ENCODE assay signal across 16 cellular contexts in the genomic region with DNA sequence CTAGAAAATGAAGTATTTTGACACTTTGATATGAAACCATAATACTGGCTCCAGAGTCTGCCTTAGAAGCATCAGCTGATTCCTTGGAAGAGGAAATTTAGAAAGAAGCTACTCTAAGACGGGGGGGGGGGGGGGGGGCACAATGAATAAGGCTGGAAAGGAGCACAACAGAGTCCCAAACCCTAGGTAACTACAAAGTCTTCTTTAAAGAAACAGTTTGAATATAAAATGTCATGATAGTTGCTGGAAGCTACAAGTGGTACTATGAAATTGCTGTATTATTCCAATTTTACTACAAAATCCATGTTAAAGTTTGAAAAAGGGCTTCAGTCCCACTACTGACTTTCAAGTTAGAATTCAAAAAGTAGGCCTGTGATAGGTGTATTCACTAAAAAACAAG. TPM values are rescaled to one million over a fixed set of nuclear protein-coding genes. Genes with fewer than 3 reads are reported as not detected.
DNase-seq lines count a peak whose midpoint lies in the region; ATAC-seq and TF ChIP-seq lines count a peak whose summit lies in the region.
"Had no signal": no experiment of that assay in that cellular context is flagged by ENCODE, and none has a peak within 500 bp of the region (broad histone marks: within the 10 kb centered on the region; RNA-seq: fewer than 3 reads in every experiment).

No MANE protein-coding gene starts in this region.

- H3K36me3 Mint-ChIP-seq in MCF 10A (ENCODE audit: insufficient read depth, unreplicated experiment) (no peaks in the 10 kb centered on the region), brain (peaks cover 5% of the 10 kb centered on the region)

- no peaks in the 10 kb centered on the region for H4K20me1 ChIP-seq in mammary epithelial cell (ENCODE audit: insufficient read depth, low read length)

- H3K27ac Mint-ChIP-seq in MCF 10A (ENCODE audit: low read depth, unreplicated experiment) (no peak overlapping the region), brain (peak overlapping the region in 3 of 5 experiments; percentile 88 to 95 (median 91))

- peaks cover 97% of the 10 kb centered on the region for H3K79me2 ChIP-seq in mammary epithelial cell (ENCODE audit: insufficient read depth, low read length)

- H2AFZ ChIP-seq in mammary epithelial cell (ENCODE audit: low read depth, low read length) (no peak overlapping the region), mesenchymal stem cell (ENCODE audit: low read depth, low read length) (no peak overlapping the region)

- H3K4me1 Mint-ChIP-seq in MCF 10A (ENCODE audit: insufficient read depth, unreplicated experiment), result peaks cover 21% of the 10 kb centered on the region
- H3K4me1 Mint-ChIP-seq in brain, result peaks cover 73% of the 10 kb centered on the region

- H3K23ac ChIP-seq in mesenchymal stem cell (ENCODE audit: low read length in 2 of 2), result no peak overlapping the region

- H3K27me3 Mint-ChIP-seq in MCF 10A (ENCODE audit: insufficient read depth, unreplicated experiment), result no peaks in the 10 kb centered on the region
- H3K27me3 Mint-ChIP-seq in brain, result no peaks in the 10 kb centered on the region

- no peaks in the 10 kb centered on the region for H3K9me3 ChIP-seq in mammary epithelial cell (replicated peaks; ENCODE audit: insufficient read depth, low read length)
- H3K9me3 ChIP-seq in mesenchymal stem cell (ENCODE audit: control insufficient read depth, low read length), result no peaks in the 10 kb centered on the region
- no peaks in the 10 kb centered on the region for H3K9me3 ChIP-seq in subcutaneous abdominal adipose tissue (ENCODE audit: control insufficient read depth in 5 of 5, low read length in 5 of 5)

- POLR2A ChIA-PET in MCF 10A (lab: Yijun Ruan, JAX), result interaction anchor here (1.2 kb wide), 1 partner anchor 15 kb away, joined by 3 read pairs; no protein-coding TSS in a partner anchor

- WGBS in mammary epithelial cell (ENCODE audit: low coverage, missing lambda C conversion rate), result no CpG with 5 or more reads among the region's 1 CpG
- no CpG with 5 or more reads among the region's 1 CpG for WGBS in mesenchymal stem cell

- no peak overlapping the region for H3K4ac ChIP-seq in mesenchymal stem cell (ENCODE audit: low read depth in 1 of 2, low read length in 2 of 2)

- dilution Hi-C loops in mammary epithelial cell (cut with HindIII; ENCODE audit: low sequenced_read_pairs), result no loop called here

- no peak overlapping the region for H3K4me3 Mint-ChIP-seq in MCF 10A (ENCODE audit: unreplicated experiment)
- no peak overlapping the region for H3K4me3 Mint-ChIP-seq in brain
- H3K4me3 Mint-ChIP-seq: H9 had no signal

- H3K4me1 ChIP-seq in mammary epithelial cell (ENCODE audit: insufficient read depth, low read length) (peaks cover 18% of the 10 kb centered on the region), mesenchymal stem cell (ENCODE audit: control insufficient read depth, insufficient read depth, low read depth, low read length) (peaks cover 4% of the 10 kb centered on the region), subcutaneous abdominal adipose tissue (ENCODE audit: control insufficient read depth in 5 of 5, insufficient read depth in 5 of 5, low read length in 5 of 5) (peaks cover 5 to 39% (median 27%) of the 10 kb centered on the region in 5 donors)

- no peak overlapping the region for H2BK15ac ChIP-seq in mesenchymal stem cell (ENCODE audit: low read depth, poor library complexity, severe bottlenecking)

- intact Hi-C loops in mammary epithelial cell (cut with micrococcal nuclease), result loop anchor here (1.0 kb wide), 1 partner anchor 8 kb away; no protein-coding TSS in a partner anchor
- intact Hi-C loops in MCF 10A (cut with micrococcal nuclease), result no loop called here

- H2BK12ac ChIP-seq in mesenchymal stem cell (ENCODE audit: low read length in 2 of 2), result no peak overlapping the region

- no peak overlapping the region for H2AK5ac ChIP-seq in mesenchymal stem cell (ENCODE audit: low read length, severe bottlenecking)

- H3K27me3 ChIP-seq in mammary epithelial cell (ENCODE audit: insufficient read depth, low read length) (no peaks in the 10 kb centered on the region), mesenchymal stem cell (ENCODE audit: control insufficient read depth in 1 of 2, insufficient read depth in 1 of 2, low read length in 2 of 2) (no peaks in the 10 kb centered on the region), subcutaneous abdominal adipose tissue (ENCODE audit: control insufficient read depth in 5 of 5, insufficient read depth in 4 of 5, low read length in 5 of 5) (no peaks in the 10 kb centered on the region)

- H3K9ac ChIP-seq in mammary epithelial cell (ENCODE audit: insufficient read depth, low read length) (no peak overlapping the region), mesenchymal stem cell (ENCODE audit: low read length) (peak overlapping the region; percentile 16), subcutaneous abdominal adipose tissue (ENCODE audit: low read length in 5 of 5) (no peak overlapping the region)

- H3K18ac ChIP-seq in mesenchymal stem cell (ENCODE audit: low read depth in 1 of 2, low read length in 2 of 2), result no peak overlapping the region

- no peak overlapping the region for H3K4me3 ChIP-seq in mammary epithelial cell (replicated peaks in 1 of 3; ENCODE audit: insufficient read depth in 1 of 3, low read depth in 2 of 3, low read length in 3 of 3)
- H3K4me3 ChIP-seq in mesenchymal stem cell (ENCODE audit: insufficient read depth in 1 of 2, low read depth in 1 of 2, low read length in 2 of 2), result no peak overlapping the region
- H3K4me3 ChIP-seq in subcutaneous abdominal adipose tissue (ENCODE audit: low read depth in 1 of 5, low read length in 5 of 5), result no peak overlapping the region

- in situ Hi-C loops in mammary epithelial cell (cut with MboI; ENCODE audit: low sequenced_read_pairs in 2 of 2), result no loop called here

- H3K9me3 Mint-ChIP-seq in MCF 10A (ENCODE audit: unreplicated experiment), result no peaks in the 10 kb centered on the region
- H3K9me3 Mint-ChIP-seq in brain, result no peaks in the 10 kb centered on the region
- H3K9me3 Mint-ChIP-seq: H9 had no signal

- TF ChIP-seq CTCF in mammary epithelial cell (conservative IDR thresholded peaks at IDR 0.05 in 1 of 2, IDR thresholded peaks at IDR 0.05 in 1 of 2; ENCODE audit: extremely low read depth in 1 of 2, insufficient read depth in 1 of 2, low read depth in 1 of 2, low read length in 2 of 2) (no peak), MCF 10A (IDR thresholded peaks at IDR 0.05; ENCODE audit: unreplicated experiment) (no peak), brain (conservative IDR thresholded peaks at IDR 0.05) (no peak)

- no peak overlapping the region for H4K91ac ChIP-seq in mesenchymal stem cell (ENCODE audit: low read length)

- no peak for ATAC-seq in GM21528 (IDR thresholded peaks at IDR 0.05; ENCODE audit: low FRiP score, unreplicated experiment)

- H3K27ac ChIP-seq in mammary epithelial cell (ENCODE audit: insufficient read depth, low read depth, low read length) (no peak overlapping the region), mesenchymal stem cell (ENCODE audit: low read length, poor library complexity, severe bottlenecking) (no peak overlapping the region), subcutaneous abdominal adipose tissue (ENCODE audit: low read depth, low read length) (peak overlapping the region; percentile 24)
- H3K27ac ChIP-seq: 22Rv1, C4-2B had no signal

- no peak overlapping the region for H3K14ac ChIP-seq in mesenchymal stem cell (ENCODE audit: low read length in 2 of 2)

- no TSS peak for BruUV-seq in mammary epithelial cell (replicated peaks; lab: Mats Ljungman, UMichigan)
- BruUV-seq in MCF 10A (replicated peaks; lab: Mats Ljungman, UMichigan), result no TSS peak

- DNase-seq in mammary epithelial cell, result no peak
- DNase-seq in MCF 10A (ENCODE audit: unreplicated experiment), result no peak
- DNase-seq in mesenchymal stem cell, result no peak
- DNase-seq in AG08395 (ENCODE audit: low spot score), result no peak
- no peak for DNase-seq in islet precursor cell
- DNase-seq: H9; MV-4-11; NCI-H1436; NCI-H2227 treated with DMSO at 0.1 percent for 48 hours; NCI-H526; NK-92 treated with Interleukin-12 subunit alpha and Interleukin-12 subunit beta, amount 100 ng/mL, for 24 hours had no signal

- no peak overlapping the region for H2BK120ac ChIP-seq in mesenchymal stem cell (ENCODE audit: low read depth, low read length)

- CTCF ChIA-PET in mammary epithelial cell (lab: Charles Lee; ENCODE audit: low non-redundant PET), result no interaction called here
- CTCF ChIA-PET in MCF 10A (lab: Yijun Ruan, JAX), result interaction anchor here (0.6 kb wide), 1 partner anchor 33 kb away, joined by 3 read pairs; no protein-coding TSS in a partner anchor

- H2BK5ac ChIP-seq in mesenchymal stem cell (ENCODE audit: low read depth, low read length, poor library complexity, severe bottlenecking), result no peak overlapping the region

- H3K4me2 ChIP-seq in mammary epithelial cell (ENCODE audit: insufficient read depth, low read depth, low read length), result peak overlapping the region; percentile 26
- H3K4me2 ChIP-seq in mesenchymal stem cell (ENCODE audit: low read length, poor library complexity, severe bottlenecking), result no peak overlapping the region

- no peak overlapping the region for H4K8ac ChIP-seq in mesenchymal stem cell (ENCODE audit: low read length)

- H3K79me1 ChIP-seq in mesenchymal stem cell (replicated peaks; ENCODE audit: low read length, poor library complexity, severe bottlenecking), result no peaks in the 10 kb centered on the region

- H3K36me3 ChIP-seq in mammary epithelial cell (ENCODE audit: insufficient read depth, low read length) (no peaks in the 10 kb centered on the region), mesenchymal stem cell (ENCODE audit: control insufficient read depth in 1 of 2, insufficient read depth in 2 of 2, low read depth in 1 of 2, low read length in 2 of 2) (no peaks in the 10 kb centered on the region), subcutaneous abdominal adipose tissue (ENCODE audit: control insufficient read depth in 5 of 5, insufficient read depth in 5 of 5, low read length in 5 of 5) (no peaks in the 10 kb centered on the region)

RNA-seq across cellular contexts. Expression of a gene that starts 31.6 kb away (rescaled TPM):
- total RNA-seq in mammary epithelial cell (10 to 100 TPM; 42.5 to 64.2 TPM), MCF 10A (2022) (49.8 and 50.9 TPM in 2 replicates)
- polyA plus RNA-seq in mammary epithelial cell (10.7 TPM), brain (ENCODE audit: insufficient read depth, low read depth, low replicate concordance) (12.1 TPM)
- 112 TPM for polyA minus RNA-seq in mammary epithelial cell
- polyA plus RNA-seq in mesenchymal stem cell (2013, experiment 1 of 2), result 16.3 TPM
- 16.3 TPM for polyA plus RNA-seq in mesenchymal stem cell (2013, experiment 2 of 2)
